ENCODE assay signal across 8 cellular contexts in genomic region chr1:150567341-150567716, GRCh38. TPM values are rescaled to one million over a fixed set of nuclear protein-coding genes. Genes with fewer than 3 reads are reported as not detected.
DNase-seq lines count a peak whose midpoint lies in the region; ATAC-seq and TF ChIP-seq lines count a peak whose summit lies in the region.

No MANE protein-coding gene starts in this region.

- H3K36me3 Mint-ChIP-seq in activated B cell treated with CpG ODN at 0.5 μM for 24 hours (ENCODE audit: low read depth), result peaks cover 28% of the 10 kb centered on the region
- H3K36me3 Mint-ChIP-seq in nephron (ENCODE audit: low read depth), result peaks cover 16% of the 10 kb centered on the region

- H3K4me1 Mint-ChIP-seq in activated B cell treated with CpG ODN at 0.5 μM for 24 hours (peaks cover 97% of the 10 kb centered on the region), nephron (peaks cover 58% of the 10 kb centered on the region)

- CTCF ChIA-PET in activated B cell treated with CpG ODN at 0.5 μM for 24 hours (lab: Charles Lee), result interaction anchor here (1.0 to 13.3 kb wide), 4 partner anchors 8 to 49 kb away, joined by 3 to 358 read pairs (median 12); partner anchors contain the start of gene MCL1

- H3K27ac Mint-ChIP-seq in activated B cell treated with CpG ODN at 0.5 μM for 24 hours (peak overlapping the region; percentile 94), nephron (peak overlapping the region; percentile 97 to 98 (median 98))

- TF ChIP-seq CTCF in GM06990 (IDR thresholded peaks at IDR 0.05; ENCODE audit: insufficient read depth, low read length, poor library complexity, severe bottlenecking), result no peak
- TF ChIP-seq CTCF in activated B cell treated with CpG ODN at 0.5 μM for 24 hours (IDR thresholded peaks at IDR 0.05), result no peak
- no peak for TF ChIP-seq CTCF in nephron (IDR thresholded peaks at IDR 0.05; ENCODE audit: unreplicated experiment in 3 of 3)

- H3K36me3 ChIP-seq in GM06990 (ENCODE audit: control insufficient read depth, insufficient read depth, low read length), result no peaks in the 10 kb centered on the region; the same call in 1 of the 2 replicates

- H3K4me3 ChIP-seq in GM06990 (replicated peaks; ENCODE audit: low read depth, low read length), result peak overlapping the region; percentile 48

- intact Hi-C loops in activated B cell treated with CpG ODN at 0.5 μM for 24 hours (cut with micrococcal nuclease), result loop anchor here (1.0 to 10.0 kb wide), 2 partner anchors 12 to 197 kb away; partner anchors contain the start of genes CTSS and MCL1

- H3K9me3 Mint-ChIP-seq in activated B cell treated with CpG ODN at 0.5 μM for 24 hours, result no peaks in the 10 kb centered on the region
- H3K9me3 Mint-ChIP-seq in nephron, result no peaks in the 10 kb centered on the region

- DNase-seq in GM06990 (ENCODE audit: extremely low read depth, insufficient read length) (peak; percentile 85), activated B cell treated with CpG ODN at 0.5 μM for 24 hours (no peak), dedifferentiated amniotic fluid mesenchymal stem cell (ENCODE audit: extremely low spot score) (no peak), GM19240 (ENCODE audit: insufficient read length, low spot score) (no peak)
- DNase-seq in effector CD8-positive, alpha-beta T cell (lab: John Stamatoyannopoulos, UW), result peak; percentile 10

- ATAC-seq in HG02981 (IDR thresholded peaks at IDR 0.05; ENCODE audit: unreplicated experiment), result peak; percentile 29
- peak; percentile 19 for ATAC-seq in activated B cell treated with CpG ODN at 0.5 μM for 24 hours (ENCODE audit: low read depth)
- no peak for ATAC-seq in GM21576 (IDR thresholded peaks at IDR 0.05; ENCODE audit: unreplicated experiment)

- POLR2A ChIA-PET in activated B cell treated with CpG ODN at 0.5 μM for 24 hours (lab: Charles Lee), result interaction anchor here (0.5 to 14.0 kb wide), 11 partner anchors 9 to 504 kb away, joined by 3 to 1106 read pairs (median 4); partner anchors contain the start of genes ENSA, GABPB2 and MCL1

- H3K4me3 Mint-ChIP-seq in activated B cell treated with CpG ODN at 0.5 μM for 24 hours (peak overlapping the region; percentile 79), nephron (peak overlapping the region; percentile 57 to 74 (median 72))

- H3K27me3 Mint-ChIP-seq in activated B cell treated with CpG ODN at 0.5 μM for 24 hours (no peaks in the 10 kb centered on the region), nephron (ENCODE audit: low read depth) (no peaks in the 10 kb centered on the region)

- no peaks in the 10 kb centered on the region for H3K27me3 ChIP-seq in GM06990 (replicated peaks; ENCODE audit: control insufficient read depth, insufficient read depth, low read length)

RNA-seq across cellular contexts. Expression of gene MCL1, which starts 12.1 kb away (rescaled TPM):
- total RNA-seq in activated B cell treated with CpG ODN at 0.5 μM for 24 hours, result 224 and 233 TPM in 2 replicates

RNA-seq across cellular contexts. Expression of gene ADAMTSL4, which starts 18.1 kb away (rescaled TPM):
- total RNA-seq in activated B cell treated with CpG ODN at 0.5 μM for 24 hours, result 0.11 TPM in 1 of 2 replicates, not detected in the other

RNA-seq across cellular contexts. Expression of gene FALEC, which starts 51.8 kb away (rescaled TPM):
- 1.1 TPM in 1 of 2 replicates, not detected in the other for total RNA-seq in activated B cell treated with CpG ODN at 0.5 μM for 24 hours

RNA-seq across cellular contexts. Expression of gene ECM1, which starts 59.4 kb away (rescaled TPM):
- 1.7 and 2.1 TPM in 2 replicates for total RNA-seq in activated B cell treated with CpG ODN at 0.5 μM for 24 hours

Comparison
In these comparisons a context has a peak if more than half of its experiments do, and no peak if none do; other contexts are left out.
1. DNase-seq: peak in GM06990 (single experiment) and effector CD8-positive, alpha-beta T cell (single experiment); none in activated B cell treated with CpG ODN at 0.5 μM for 24 hours (single experiment), dedifferentiated amniotic fluid mesenchymal stem cell (single experiment) and GM19240 (single experiment).